23 cellular contexts compared by ENCODE assay signal in genomic region chr10:10126231-10126630, GRCh38.
"Had no signal": no experiment of that assay in that cellular context is flagged by ENCODE, and none has a peak within 500 bp of the region (broad histone marks: within the 10 kb centered on the region; RNA-seq: fewer than 3 reads in every experiment).

No MANE protein-coding gene starts in this region.

- H3K9ac ChIP-seq: neural progenitor cell had no signal

- H3K27ac ChIP-seq: esophagus muscularis mucosa, gastroesophageal sphincter, heart left ventricle, hepatocyte, left lung, neural progenitor cell, prostate gland, right atrium auricular region, stomach, thyroid gland had no signal

- H3K79me2 ChIP-seq: hepatocyte had no signal

- H2AFZ ChIP-seq: hepatocyte, neural progenitor cell had no signal

- H3K36me3 Mint-ChIP-seq: naive thymus-derived CD4-positive, alpha-beta T cell; neural progenitor cell; stimulated activated effector memory CD8-positive, alpha-beta T cell treated with anti-CD3 and anti-CD28 coated beads, Interleukin-12 subunit alpha, Interleukin-12 subunit beta, amount 100 ng/mL, for 72 hours; type B pancreatic cell had no signal

- H3K27ac Mint-ChIP-seq: dendritic cell treated with granulocyte-macrophage colony-stimulating factor and Interleukin-4, amounts not matched to agents 40 ng/mL and 50 ng/mL, for 4 days; naive thymus-derived CD4-positive, alpha-beta T cell; nephron; neural progenitor cell; stimulated activated effector memory CD8-positive, alpha-beta T cell treated with anti-CD3 and anti-CD28 coated beads, Interleukin-12 subunit alpha, Interleukin-12 subunit beta, amount 100 ng/mL, for 72 hours; type B pancreatic cell had no signal

- H3K9me3 Mint-ChIP-seq: naive thymus-derived CD4-positive, alpha-beta T cell; nephron; neural progenitor cell had no signal

- DNase-seq: cerebellar nuclear complex; effector CD8-positive, alpha-beta T cell; heart left ventricle; left cardiac atrium; left lung; mesendoderm; midbrain; naive thymus-derived CD4-positive, alpha-beta T cell; stimulated activated CD4-positive, alpha-beta T cell treated with anti-CD3 and anti-CD28 coated beads, Interleukin-2, amount 100 ng/mL, for 24 hours; stimulated activated CD4-positive, alpha-beta T cell treated with anti-CD3 and anti-CD28 coated beads, Interleukin-4, amount 100 ng/mL, for 24 hours; stimulated activated naive CD4-positive, alpha-beta T cell treated with Interleukin-2 at 50 U/mL for 16 hours; stomach; thyroid gland had no signal

- H3K4me1 Mint-ChIP-seq: naive thymus-derived CD4-positive, alpha-beta T cell; neural progenitor cell; stimulated activated effector memory CD8-positive, alpha-beta T cell treated with anti-CD3 and anti-CD28 coated beads, Interleukin-12 subunit alpha, Interleukin-12 subunit beta, amount 100 ng/mL, for 72 hours had no signal

- H3K27me3 Mint-ChIP-seq: dendritic cell treated with granulocyte-macrophage colony-stimulating factor and Interleukin-4, amounts not matched to agents 40 ng/mL and 50 ng/mL, for 4 days; type B pancreatic cell had no signal

- H3K4me3 ChIP-seq: esophagus muscularis mucosa, gastroesophageal sphincter, heart left ventricle, hepatocyte, left lung, neural progenitor cell, prostate gland, right atrium auricular region, stomach, thyroid gland had no signal

- H3K9me3 ChIP-seq: esophagus muscularis mucosa, gastroesophageal sphincter, heart left ventricle, prostate gland, right atrium auricular region, stomach, thyroid gland had no signal

- H3K36me3 ChIP-seq: esophagus muscularis mucosa, gastroesophageal sphincter, heart left ventricle, left lung, neural progenitor cell, prostate gland, right atrium auricular region, stomach, thyroid gland had no signal

- H3K27me3 ChIP-seq: esophagus muscularis mucosa, gastroesophageal sphincter, heart left ventricle, hepatocyte, left lung, neural progenitor cell, right atrium auricular region, stomach, thyroid gland had no signal

- H3K4me3 Mint-ChIP-seq: dendritic cell treated with granulocyte-macrophage colony-stimulating factor and Interleukin-4, amounts not matched to agents 40 ng/mL and 50 ng/mL, for 4 days; naive thymus-derived CD4-positive, alpha-beta T cell; nephron; neural progenitor cell; stimulated activated effector memory CD8-positive, alpha-beta T cell treated with anti-CD3 and anti-CD28 coated beads, Interleukin-12 subunit alpha, Interleukin-12 subunit beta, amount 100 ng/mL, for 72 hours; type B pancreatic cell had no signal

- H3K4me1 ChIP-seq: esophagus muscularis mucosa, gastroesophageal sphincter, heart left ventricle, left lung, neural progenitor cell, prostate gland, right atrium auricular region, stomach, thyroid gland had no signal

- H3K4me2 ChIP-seq: hepatocyte, neural progenitor cell had no signal
